8 cellular contexts compared by ENCODE assay signal in genomic region chr1:234722904-234723588, GRCh38.
DNase-seq lines count a peak whose midpoint lies in the region; ATAC-seq, FAIRE-seq and TF ChIP-seq lines count a peak whose summit lies in the region.

No MANE protein-coding gene starts in this region.

- FAIRE-seq in urothelium cell line (lab: Jason Lieb, UNC) = no peak

- H3K9me3 ChIP-seq in cardiac muscle cell (ENCODE audit: low read depth) (no peaks in the 10 kb centered on the region), psoas muscle (no peaks in the 10 kb centered on the region)

- DNase-seq in HFFc6 = peak; percentile 86
- DNase-seq in SIG-M5 treated with dmso at 0.1 percent for 504 hours (lab: John Stamatoyannopoulos, UW; ENCODE audit: unreplicated experiment) = peak; percentile 96
- peak; percentile 50 to 63 for DNase-seq in activated naive CD4-positive, alpha-beta T cell treated with anti-CD3 and anti-CD28 coated beads, Interleukin-2, amount 50 U/mL, for 72 hours (ENCODE audit: low spot score in 2 of 2)
- peak in 1 of 2 donors; percentile 92 for DNase-seq in cardiac muscle cell (ENCODE audit: low read depth in 1 of 2, low spot score in 1 of 2)
- peak; percentile 78 to 82 for DNase-seq in psoas muscle
- DNase-seq in urothelium cell line (ENCODE audit: low spot score) = peak; percentile 53
- DNase-seq in NK-92 treated with Interleukin-12 subunit alpha and Interleukin-12 subunit beta, amount 100 ng/mL, for 24 hours (lab: John Stamatoyannopoulos, UW) = no peak

- intact Hi-C loops in psoas muscle (cut with DNase I) = loop anchor here (2.0 to 10.0 kb wide), 6 partner anchors 111 to 354 kb away; partner anchors contain the start of gene IRF2BP2 (in 1 of the 2)

- no peaks in the 10 kb centered on the region for H3K27me3 Mint-ChIP-seq in HFFc6 (ENCODE audit: insufficient read depth)

- H3K27ac ChIP-seq in cardiac muscle cell = peak overlapping the region; percentile 95
- peak overlapping the region; percentile 94 for H3K27ac ChIP-seq in psoas muscle

- no peaks in the 10 kb centered on the region for H3K9me3 Mint-ChIP-seq in HFFc6
- H3K9me3 Mint-ChIP-seq in activated naive CD4-positive, alpha-beta T cell treated with anti-CD3 and anti-CD28 coated beads, Interleukin-2, amount 50 U/mL, for 72 hours = peaks cover 0 to under 1% of the 10 kb centered on the region in 2 donors

- H3K4me1 Mint-ChIP-seq in HFFc6 (ENCODE audit: low read depth) = peaks cover 98% of the 10 kb centered on the region

- peak overlapping the region; percentile 86 for H3K4me3 Mint-ChIP-seq in HFFc6

- WGBS in psoas muscle, 3 donors = 23 to 53% (median 34%) methylated on average over 23 of the region's 23 CpGs

- H3K4me1 ChIP-seq in cardiac muscle cell (ENCODE audit: low read depth) = peaks cover 81% of the 10 kb centered on the region
- H3K4me1 ChIP-seq in psoas muscle = peaks cover 84% of the 10 kb centered on the region

- H3K36me3 ChIP-seq in cardiac muscle cell (no peaks in the 10 kb centered on the region), psoas muscle (ENCODE audit: insufficient read depth in 1 of 2, low read depth in 1 of 2) (no peaks in the 10 kb centered on the region)

- no peak overlapping the region for H3K4me3 ChIP-seq in cardiac muscle cell
- H3K4me3 ChIP-seq in psoas muscle = peak overlapping the region; percentile 44

- peak overlapping the region; percentile 100 for H3K27ac Mint-ChIP-seq in HFFc6
- H3K27ac Mint-ChIP-seq in activated naive CD4-positive, alpha-beta T cell treated with anti-CD3 and anti-CD28 coated beads, Interleukin-2, amount 50 U/mL, for 72 hours = peak overlapping the region; percentile 96 to 99

- TF ChIP-seq CTCF in HFFc6 (IDR thresholded peaks at IDR 0.05) (no peak), cardiac muscle cell (IDR thresholded peaks at IDR 0.05; ENCODE audit: low read depth, low read length) (no peak), psoas muscle (IDR thresholded peaks at IDR 0.05) (no peak)

- H3K27me3 ChIP-seq in cardiac muscle cell (no peaks in the 10 kb centered on the region), psoas muscle (ENCODE audit: insufficient read depth in 3 of 3, low read length in 2 of 3) (no peaks in the 10 kb centered on the region)

- ATAC-seq in activated naive CD4-positive, alpha-beta T cell treated with anti-CD3 and anti-CD28 coated beads, Interleukin-2, amount 50 U/mL, for 72 hours = peak; percentile 68 to 73
- ATAC-seq in psoas muscle (peak; percentile 27 to 50 (median 30)), HG02938 (IDR thresholded peaks at IDR 0.05; ENCODE audit: unreplicated experiment) (no peak)

- H3K36me3 Mint-ChIP-seq in HFFc6 (ENCODE audit: low read depth) = no peaks in the 10 kb centered on the region
- H3K36me3 Mint-ChIP-seq in activated naive CD4-positive, alpha-beta T cell treated with anti-CD3 and anti-CD28 coated beads, Interleukin-2, amount 50 U/mL, for 72 hours = peaks cover 0 to 30% of the 10 kb centered on the region in 2 donors
